In genomic region chr7:135979674-135980660, GRCh38 we compare ENCODE assay signal across 8 cellular contexts. TPM values are rescaled to one million over a fixed set of nuclear protein-coding genes. Genes with fewer than 3 reads are reported as not detected.
DNase-seq lines count a peak whose midpoint lies in the region; ATAC-seq, FAIRE-seq and TF ChIP-seq lines count a peak whose summit lies in the region.

No MANE protein-coding gene starts in this region.

- no peak for FAIRE-seq in A549 (lab: Jason Lieb, UNC)

- H3K4me1 ChIP-seq in A549, result peaks cover 12% of the 10 kb centered on the region

- H3K9me3 ChIP-seq in A549, result no peaks in the 10 kb centered on the region

- TF ChIP-seq EP300 in A549 (IDR thresholded peaks at IDR 0.05), result no peak

- CTCF ChIA-PET in A549 (lab: Yijun Ruan, JAX), result interaction anchor here (0.6 to 1.7 kb wide), 3 partner anchors 10 to 177 kb away, joined by 3 to 4 read pairs (median 3); no protein-coding TSS in a partner anchor

- no peak for TF ChIP-seq POLR2A in A549 (IDR thresholded peaks at IDR 0.05; ENCODE audit: low read length)

- TF ChIP-seq CTCF in A549 (IDR thresholded peaks at IDR 0.05), result no peak

- H3K4me3 ChIP-seq in A549, result no peak overlapping the region

- 75% methylated on average over 2 of the region's 2 CpGs for WGBS in A549 (ENCODE audit: missing lambda C conversion rate)

- H3K27ac ChIP-seq in A549, result no peak overlapping the region

- no peak for DNase-seq in A549 (ENCODE audit: low read depth in 1 of 2, low spot score in 1 of 2)
- DNase-seq in RPMI7951 (ENCODE audit: low read depth), result peak; percentile 65
- DNase-seq in glomerular endothelial cell (ENCODE audit: extremely low read depth, low read depth, low spot score), result peak; percentile 81
- no peak for DNase-seq in NCI-H748 (lab: John Stamatoyannopoulos, UW; ENCODE audit: unreplicated experiment)
- no peak for DNase-seq in NCI-H2081 treated with DMSO at 0.1 percent for 48 hours (lab: John Stamatoyannopoulos, UW)
- no peak for DNase-seq in stimulated activated CD4-positive, alpha-beta T cell treated with anti-CD3 and anti-CD28 coated beads, Interleukin-15, amount 100 ng/mL, for 24 hours

- TF ChIP-seq RAD21 in A549 (conservative IDR thresholded peaks at IDR 0.05 in 1 of 2, IDR thresholded peaks at IDR 0.05 in 1 of 2), result no peak

- POLR2A ChIA-PET in A549 (lab: Yijun Ruan, JAX), result no interaction called here

- 0 out of 3 replicates have a peak overlapping the region, but pooled peaks have one; percentile 18 for H3K4me2 ChIP-seq in A549

- ATAC-seq in A549 (no peak), GM19452 (IDR thresholded peaks at IDR 0.05; ENCODE audit: unreplicated experiment) (peak; percentile 8), GM21381 (IDR thresholded peaks at IDR 0.05; ENCODE audit: unreplicated experiment) (no peak)

TF ChIP-seq in A549, 52 proteins besides CTCF, POLR2A, EP300 and RAD21:
- TF ChIP-seq NPAS2 (CRISPR knock-in tag; IDR thresholded peaks at IDR 0.05; ENCODE audit: borderline replicate concordance) (no peak), BCL3 (IDR thresholded peaks at IDR 0.05) (no peak), ESRRA (IDR thresholded peaks at IDR 0.05; ENCODE audit: borderline replicate concordance, low read length) (no peak), ZC3H11A (IDR thresholded peaks at IDR 0.05) (no peak), HEYL (CRISPR knock-in tag; IDR thresholded peaks at IDR 0.05) (no peak), KDM1A (IDR thresholded peaks at IDR 0.05; ENCODE audit: low read depth) (no peak), HOXB13 (CRISPR knock-in tag; IDR thresholded peaks at IDR 0.05; ENCODE audit: low read depth) (no peak), MYC (IDR thresholded peaks at IDR 0.05; ENCODE audit: borderline replicate concordance, low read length) (no peak), MAZ (IDR thresholded peaks at IDR 0.05; ENCODE audit: borderline replicate concordance, low read depth, low read length) (no peak), HDAC2 (IDR thresholded peaks at IDR 0.05) (no peak), ZSCAN20 (CRISPR knock-in tag; IDR thresholded peaks at IDR 0.05) (no peak), CEBPB (IDR thresholded peaks at IDR 0.05) (no peak), EHF (CRISPR knock-in tag; IDR thresholded peaks at IDR 0.05) (no peak), TFCP2L1 (CRISPR knock-in tag; IDR thresholded peaks at IDR 0.05) (no peak), SMC3 (IDR thresholded peaks at IDR 0.05) (no peak), JUN (IDR thresholded peaks at IDR 0.05) (no peak), BHLHE40 (IDR thresholded peaks at IDR 0.05; ENCODE audit: low read depth, low read length) (no peak), MAFK (IDR thresholded peaks at IDR 0.05; ENCODE audit: partially characterized antibody) (no peak), TP53 (CRISPR knock-in tag; IDR thresholded peaks at IDR 0.05) (no peak)

RNA-seq across cellular contexts. Expression of gene MTPN, which starts 2.8 kb away (rescaled TPM):
- polyA plus RNA-seq in A549 (2011; rRNA removed) (160 and 206 TPM in 2 replicates), A549 (2017; fragmentation: RNase III; extraction: RNeasy Plus Mini Kit Qiagen cat#74134 plus additional on column Dnase treatment) (138 to 147 TPM (median 144 TPM) in 3 replicates)
- 46.0 and 61.2 TPM in 2 replicates for polyA plus RNA-seq in A549 (2012; cell fraction: cytosol; rRNA removed)
- 17.6 and 18.9 TPM in 2 replicates for polyA plus RNA-seq in A549 (2012; cell fraction: nucleus; rRNA removed)
- 72.6 and 83.6 TPM in 2 replicates for polyA minus RNA-seq in A549 (2011; rRNA and poly(A)+ RNA removed)
- total RNA-seq in RPMI7951 (2014; rRNA removed; shearing (Covaris generic)), result 155 and 191 TPM in 2 replicates
- total RNA-seq in glomerular endothelial cell, result 148 and 166 TPM in 2 replicates

Comparison
In these comparisons a context has a peak if more than half of its experiments do, and no peak if none do; other contexts are left out.
1. DNase-seq: peak in RPMI7951 (single experiment) and glomerular endothelial cell (single experiment); none in A549 (0 of 2), NCI-H748 (single experiment), NCI-H2081 treated with DMSO at 0.1 percent for 48 hours (single experiment) and stimulated activated CD4-positive, alpha-beta T cell treated with anti-CD3 and anti-CD28 coated beads, Interleukin-15, amount 100 ng/mL, for 24 hours (single experiment).